19 cellular contexts compared by ENCODE assay signal in the genomic region with DNA sequence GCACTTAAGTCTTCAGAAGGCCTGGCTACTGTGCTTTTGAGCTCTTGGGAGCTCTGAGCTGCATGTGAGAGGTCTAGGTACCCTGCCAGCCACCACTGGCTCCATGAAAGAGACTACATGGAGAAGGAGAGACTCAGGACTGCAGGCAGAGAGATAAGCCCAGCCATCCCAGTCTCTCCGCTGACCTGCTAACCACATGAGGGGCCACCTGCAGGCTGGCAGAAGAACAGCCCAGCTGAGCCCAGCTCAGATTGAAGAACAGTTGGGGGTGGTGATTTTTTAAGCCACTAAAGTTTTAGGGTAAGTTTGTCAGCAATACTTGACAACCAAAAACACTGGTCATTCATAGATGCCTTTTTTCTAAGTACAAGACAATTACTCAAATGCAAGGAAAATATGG.
A peak's percentile ranks its signal among the peaks of the same experiment; 100 is the strongest.
DNase-seq lines count a peak whose midpoint lies in the region; ATAC-seq, FAIRE-seq and TF ChIP-seq lines count a peak whose summit lies in the region.
"Had no signal": no experiment of that assay in that cellular context is flagged by ENCODE, and none has a peak within 500 bp of the region (broad histone marks: within the 10 kb centered on the region; RNA-seq: fewer than 3 reads in every experiment).

No MANE protein-coding gene starts in this region.

- H3K9me3 ChIP-seq in H9 (ENCODE audit: control insufficient read depth, low read depth, low read length) (no peaks in the 10 kb centered on the region), endodermal cell (ENCODE audit: control insufficient read depth, low read length) (peaks cover 13% of the 10 kb centered on the region)
- H3K9me3 ChIP-seq: Caco-2 had no signal

- no CpG with 5 or more reads among the region's 1 CpG for WGBS in H9 (ENCODE audit: extremely low coverage, insufficient read length, low lambda C conversion rate)
- 93% methylated on average over 1 of the region's 1 CpG; no CpG with 5 or more reads in 1 of the 2 experiments for WGBS in endodermal cell (ENCODE audit: insufficient coverage in 1 of 2, insufficient read length in 1 of 2), 2 experiments

- H3K27ac Mint-ChIP-seq in H9 (no peak overlapping the region), endodermal cell (no peak overlapping the region)
- H3K27ac Mint-ChIP-seq: CD4-positive, CD25-positive, alpha-beta regulatory T cell had no signal

- no peaks in the 10 kb centered on the region for H4K20me1 ChIP-seq in H9 (ENCODE audit: control insufficient read depth, insufficient read depth, insufficient read length)

- TF ChIP-seq CTCF in H9 (conservative IDR thresholded peaks at IDR 0.05) (peak; percentile 33; the same call in 2 of the 3 replicates), endodermal cell (conservative IDR thresholded peaks at IDR 0.05) (peak; percentile 46)

- in situ Hi-C loops in SK-MEL-5 (cut with HindIII; ENCODE audit: low pct_unique_long_range_greater_than_20kb, low sequenced_read_pairs) = no loop called here

- H3K4me3 Mint-ChIP-seq in H9 (no peak overlapping the region), endodermal cell (no peak overlapping the region)
- H3K4me3 Mint-ChIP-seq: CD4-positive, CD25-positive, alpha-beta regulatory T cell had no signal

- no peaks in the 10 kb centered on the region for H3K23me2 ChIP-seq in H9 (ENCODE audit: insufficient read length, low read depth, low read length, poor library complexity, severe bottlenecking)

- no peaks in the 10 kb centered on the region for H3K36me3 ChIP-seq in endodermal cell (ENCODE audit: control insufficient read depth, insufficient read depth, low read length)

- H2AFZ ChIP-seq in H9 (ENCODE audit: low read length) = no peak overlapping the region

- H3K4me1 ChIP-seq in H9 (ENCODE audit: insufficient read depth, low read length) (no peaks in the 10 kb centered on the region), endodermal cell (ENCODE audit: control insufficient read depth, insufficient read depth, low read length) (no peaks in the 10 kb centered on the region)
- H3K4me1 ChIP-seq: Caco-2 had no signal

- H3K9ac ChIP-seq in H9 (ENCODE audit: extremely low read depth, insufficient read length, low read length) (no peak overlapping the region), endodermal cell (ENCODE audit: extremely low read depth, low read length, poor library complexity, severe bottlenecking) (no peak overlapping the region)
- H3K9ac ChIP-seq: KMS-11 had no signal

- H3K18ac ChIP-seq in H9 (ENCODE audit: insufficient read length, low read depth, low read length) = no peak overlapping the region

- ATAC-seq in GM21717 (IDR thresholded peaks at IDR 0.05; ENCODE audit: unreplicated experiment) (no peak), GM21619 (IDR thresholded peaks at IDR 0.05; ENCODE audit: unreplicated experiment) (no peak)
- ATAC-seq: HCT116 had no signal

- H3K27ac ChIP-seq in H9 (ENCODE audit: insufficient read length, low read depth, low read length) = no peak overlapping the region
- H3K27ac ChIP-seq in endodermal cell (ENCODE audit: low read depth, low read length) = no peak overlapping the region
- H3K27ac ChIP-seq: KMS-11 had no signal

- no peaks in the 10 kb centered on the region for H3K27me3 Mint-ChIP-seq in H9 (ENCODE audit: low read depth)
- no peaks in the 10 kb centered on the region for H3K27me3 Mint-ChIP-seq in endodermal cell (ENCODE audit: insufficient read depth)
- H3K27me3 Mint-ChIP-seq: CD4-positive, CD25-positive, alpha-beta regulatory T cell had no signal

- DNase-seq in A172 (ENCODE audit: low spot score) = peak; percentile 24
- no peak for DNase-seq in H9
- peak; percentile 33 for DNase-seq in SK-MEL-5 (ENCODE audit: low read depth, low spot score)
- DNase-seq in endodermal cell = no peak
- DNase-seq in urothelium cell line (ENCODE audit: low spot score) = no peak
- no peak for DNase-seq in NCI-H748 treated with DMSO at 0.1 percent for 48 hours (lab: John Stamatoyannopoulos, UW)
- DNase-seq: AML-193; Caco-2; CD4-positive, CD25-positive, alpha-beta regulatory T cell; DMS153; NCI-H1092; NCI-H146; NCI-H2081; NCI-H510A; SHP77 treated with DMSO at 0.1 percent for 48 hours had no signal

- no peak overlapping the region for H3K23ac ChIP-seq in H9 (ENCODE audit: insufficient read length, low read depth, low read length)

- no peak overlapping the region for H2BK120ac ChIP-seq in H9 (ENCODE audit: low read depth, low read length, poor library complexity, severe bottlenecking)

- no peaks in the 10 kb centered on the region for H3K79me1 ChIP-seq in H9 (ENCODE audit: insufficient read depth, low read depth, low read length, poor library complexity, severe bottlenecking)

- H4K5ac ChIP-seq in H9 (ENCODE audit: insufficient read length, low read depth, low read length) = no peak overlapping the region

- H3K56ac ChIP-seq in H9 (ENCODE audit: insufficient read length, low read depth, low read length) = no peak overlapping the region

- no peak overlapping the region for H2BK15ac ChIP-seq in H9 (ENCODE audit: low read depth, low read length)

- H3K14ac ChIP-seq in H9 (ENCODE audit: insufficient read depth, low read length) = no peak overlapping the region

- H3K9me3 Mint-ChIP-seq in H9 (peaks cover 7 to 8% of the 10 kb centered on the region in 2 experiments; a peak in 4 of 5 replicates), endodermal cell (peaks cover 1% of the 10 kb centered on the region)

- H3K27me3 ChIP-seq in H9 (ENCODE audit: insufficient read depth, low read length) (no peaks in the 10 kb centered on the region), endodermal cell (ENCODE audit: control insufficient read depth, insufficient read depth, low read length, poor library complexity, severe bottlenecking) (no peaks in the 10 kb centered on the region)

- no peak for FAIRE-seq in urothelium cell line (lab: Jason Lieb, UNC)

- no peak overlapping the region for H4K91ac ChIP-seq in H9 (ENCODE audit: insufficient read length, low read depth, low read length)

- H3K79me2 ChIP-seq in H9 (ENCODE audit: insufficient read depth, low read length) = no peaks in the 10 kb centered on the region

- no peak overlapping the region for H4K8ac ChIP-seq in H9 (replicated peaks; ENCODE audit: insufficient read length, low read depth, low read length)

- no peak overlapping the region for H3K4me3 ChIP-seq in endodermal cell (ENCODE audit: low read length)

- no peak overlapping the region for H3K4ac ChIP-seq in H9 (ENCODE audit: low read depth, low read length)

- H3K4me1 Mint-ChIP-seq in H9 = no peaks in the 10 kb centered on the region
- H3K4me1 Mint-ChIP-seq in endodermal cell = peaks cover 5% of the 10 kb centered on the region
- H3K4me1 Mint-ChIP-seq: CD4-positive, CD25-positive, alpha-beta regulatory T cell had no signal

- no peak overlapping the region for H3T11ph ChIP-seq in H9 (ENCODE audit: low read length)

- H3K36me3 Mint-ChIP-seq in H9 (ENCODE audit: insufficient read depth in 1 of 3, low read depth in 3 of 3) (peaks cover 2 to 4% (median 3%) of the 10 kb centered on the region in 3 experiments; a peak in 3 of 7 replicates), endodermal cell (ENCODE audit: low read depth) (no peaks in the 10 kb centered on the region)
- H3K36me3 Mint-ChIP-seq: CD4-positive, CD25-positive, alpha-beta regulatory T cell had no signal

- no peak overlapping the region for H2BK12ac ChIP-seq in H9 (ENCODE audit: insufficient read length, low read depth, low read length)

- H2AK5ac ChIP-seq in H9 (ENCODE audit: insufficient read length, low read length) = no peak overlapping the region

- no peak overlapping the region for H2BK5ac ChIP-seq in H9 (ENCODE audit: insufficient read length, low read length)

- no peak overlapping the region for H3K4me2 ChIP-seq in H9 (ENCODE audit: insufficient read depth, insufficient read length, low read length)
- H3K4me2 ChIP-seq: KMS-11 had no signal

- H2BK20ac ChIP-seq in H9 (ENCODE audit: low read depth, low read length, poor library complexity, severe bottlenecking) = no peak overlapping the region

Comparison
In these comparisons a context has a peak if more than half of its experiments do, and no peak if none do; other contexts are left out.
1. DNase-seq: peak in A172 (single experiment) and SK-MEL-5 (single experiment); none in H9 (single experiment), endodermal cell (single experiment), urothelium cell line (single experiment) and NCI-H748 treated with DMSO at 0.1 percent for 48 hours (single experiment).